Comparison of ENCODE assay signal across 8 cellular contexts in genomic region chr1:179876289-179876715, GRCh38. TPM values are rescaled to one million over a fixed set of nuclear protein-coding genes. Genes with fewer than 3 reads are reported as not detected.
A peak's percentile ranks its signal among the peaks of the same experiment; 100 is the strongest.
DNase-seq lines count a peak whose midpoint lies in the region; ATAC-seq, FAIRE-seq and TF ChIP-seq lines count a peak whose summit lies in the region.

No MANE protein-coding gene starts in this region.

- H3K36me3 ChIP-seq in prostate gland = no peaks in the 10 kb centered on the region

- TF ChIP-seq CTCF in prostate gland (IDR thresholded peaks at IDR 0.05) = no peak

- peak overlapping the region; percentile 99; the same call in 1 of the 2 replicates for H3K4me3 ChIP-seq in GM08714 (ENCODE audit: low read length)
- peak overlapping the region; percentile 52 to 56 for H3K4me3 ChIP-seq in prostate gland

- intact Hi-C loops in prostate gland (cut with DNase I) = loop anchor here (2.0 kb wide), 1 partner anchor 78 kb away; the partner anchor contains the start of gene CEP350

- H3K27ac ChIP-seq in prostate gland (peak overlapping the region in 1 of 2 donors; percentile 54), substantia nigra (ENCODE audit: low read depth, low read length, poor library complexity, severe bottlenecking) (no peak overlapping the region)

- WGBS in prostate gland = 51% methylated on average over 3 of the region's 3 CpGs

- no peak for TF ChIP-seq POLR2A in prostate gland (IDR thresholded peaks at IDR 0.05)

- FAIRE-seq in RCC 7860 (lab: Jason Lieb, UNC) = no peak

- H3K27me3 ChIP-seq in prostate gland (replicated peaks; ENCODE audit: insufficient read depth) = no peaks in the 10 kb centered on the region

- ATAC-seq in esophagus mucosa (peak; percentile 49), HG03139 (IDR thresholded peaks at IDR 0.05; ENCODE audit: unreplicated experiment) (no peak), GM21423 (IDR thresholded peaks at IDR 0.05; ENCODE audit: unreplicated experiment) (no peak)

- peak; percentile 15 for DNase-seq in RCC 7860 (ENCODE audit: low spot score)
- DNase-seq in prostate gland (ENCODE audit: low spot score) = peak; percentile 16
- no peak for DNase-seq in mesenteric fat pad (ENCODE audit: low spot score)
- DNase-seq in substantia nigra (lab: John Stamatoyannopoulos, UW) = no peak

- peaks cover 11% of the 10 kb centered on the region for H3K4me1 ChIP-seq in prostate gland (replicated peaks)

- H3K9me3 ChIP-seq in prostate gland = no peaks in the 10 kb centered on the region

RNA-seq across cellular contexts. Expression of gene TOR1AIP2, which starts 1.3 kb away (rescaled TPM):
- 42.7 TPM for total RNA-seq in esophagus mucosa
- 10 to 100 TPM; 36.4 to 79.1 TPM for total RNA-seq in prostate gland
- 85.3 TPM for total RNA-seq in mesenteric fat pad

RNA-seq across cellular contexts. Expression of gene TOR1AIP1, which starts 5.8 kb away (rescaled TPM):
- total RNA-seq in esophagus mucosa (27.1 TPM), prostate gland (10 to 100 TPM; 81.7 to 86.4 TPM), mesenteric fat pad (42.6 TPM)

Comparison
In these comparisons a context has a peak if more than half of its experiments do, and no peak if none do; other contexts are left out.
1. DNase-seq: peak in RCC 7860 (single experiment) and prostate gland (single experiment); none in mesenteric fat pad (single experiment) and substantia nigra (0 of 49).